17 cellular contexts compared by ENCODE assay signal in the genomic region with DNA sequence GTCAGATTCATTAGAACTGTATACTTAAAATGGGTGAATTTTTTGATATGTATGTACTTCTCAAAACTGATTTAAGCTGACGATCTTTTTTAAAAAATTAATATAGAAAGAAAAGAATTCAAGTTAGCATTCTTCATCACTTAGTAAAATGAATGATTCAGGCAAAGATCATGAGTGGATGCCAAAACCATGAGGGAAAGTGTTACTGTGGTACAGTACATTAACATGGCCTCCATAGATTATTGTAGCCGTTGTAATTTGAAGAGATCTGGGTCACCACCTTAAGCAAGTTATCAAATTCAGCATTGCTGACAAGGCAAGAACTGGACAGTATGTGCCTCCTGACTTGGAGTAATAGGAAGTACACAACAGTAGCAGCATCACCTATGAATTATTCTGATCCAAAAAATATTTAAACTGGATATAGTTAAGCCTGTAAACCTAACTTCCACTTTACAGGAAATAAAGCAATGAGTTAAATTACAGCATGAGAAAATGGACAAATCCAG.
DNase-seq lines count a peak whose midpoint lies in the region; TF ChIP-seq lines count a peak whose summit lies in the region.
"Had no signal": no experiment of that assay in that cellular context is flagged by ENCODE, and none has a peak within 500 bp of the region (broad histone marks: within the 10 kb centered on the region; RNA-seq: fewer than 3 reads in every experiment).

No MANE protein-coding gene starts in this region.

- peak; percentile 29 for DNase-seq in AG08395 (ENCODE audit: low spot score)
- peak; percentile 43 for DNase-seq in HS-5 (ENCODE audit: low read depth)
- peak; percentile 8 for DNase-seq in amniotic stem cell (lab: John Stamatoyannopoulos, UW)
- DNase-seq in fibroblast of mammary gland (ENCODE audit: low read depth), result peak; percentile 52
- DNase-seq in activated naive CD4-positive, alpha-beta T cell (lab: John Stamatoyannopoulos, UW), result no peak
- no peak for DNase-seq in activated CD4-positive, CD25-positive, alpha-beta regulatory T cell (lab: John Stamatoyannopoulos, UW)
- no peak for DNase-seq in AML-193 (lab: John Stamatoyannopoulos, UW)
- no peak for DNase-seq in T-helper 9 cell
- DNase-seq: activated CD4-positive, alpha-beta T cell treated with anti-CD3 and anti-CD28 coated beads for 1 hour; activated T-cell treated with anti-CD3 and anti-CD28 coated beads, Interleukin-2, amount 50 U/mL, for 48 hours; kidney glomerular epithelial cell; naive B cell; NCI-H1105 treated with DMSO at 0.1 percent for 48 hours; NCI-H524; stimulated activated CD4-positive, alpha-beta T cell treated with anti-CD3 and anti-CD28 coated beads, Interleukin-15, amount 100 ng/mL, for 24 hours; uterus had no signal

- TF ChIP-seq CTCF in fibroblast of mammary gland (conservative IDR thresholded peaks at IDR 0.05; ENCODE audit: control insufficient read depth, insufficient read depth, low read depth, low read length), result no peak

- no peak overlapping the region for H3K4me3 ChIP-seq in fibroblast of mammary gland (ENCODE audit: control insufficient read depth, low read depth, low read length)
- H3K4me3 ChIP-seq: right atrium auricular region, uterus had no signal

Comparison
In these comparisons a context has a peak if more than half of its experiments do, and no peak if none do; other contexts are left out.
1. DNase-seq: peak in AG08395 (single experiment), HS-5 (single experiment), amniotic stem cell (single experiment) and fibroblast of mammary gland (single experiment); none in activated naive CD4-positive, alpha-beta T cell (0 of 4), activated CD4-positive, CD25-positive, alpha-beta regulatory T cell (0 of 4), AML-193 (0 of 2) and T-helper 9 cell (single experiment).